1 cellular context compared by ENCODE assay signal in genomic region chr18:68714707-68715496, GRCh38.
TF ChIP-seq lines count a peak whose summit lies in the region.

Gene TMX3 (minus strand): TSS chr18:68715108. CDS start chr18:68714981, 127 bp downstream.

TF ChIP-seq in GM12878, 131 proteins besides CTCF, POLR2A, EP300 and RAD21 (continued from another document):
- TF ChIP-seq ZNF592 (IDR thresholded peaks at IDR 0.05) (no peak), NBN (IDR thresholded peaks at IDR 0.05) (0 out of 2 replicates have a peak, but pooled peaks have one; percentile 23), EZH2 (IDR thresholded peaks at IDR 0.05; ENCODE audit: borderline replicate concordance, control insufficient read depth, low read depth, low read length) (no peak), ZBTB40 (IDR thresholded peaks at IDR 0.05; ENCODE audit: borderline replicate concordance) (peak; percentile 94), EED (IDR thresholded peaks at IDR 0.05; ENCODE audit: low read depth) (peak; percentile 49; the same call in 1 of the 2 replicates), HDGF (IDR thresholded peaks at IDR 0.05) (peak; percentile 77), BHLHE40 (IDR thresholded peaks at IDR 0.05; ENCODE audit: borderline replicate concordance in 1 of 2, low read depth in 2 of 2, low read length in 1 of 2) (peak; percentile 46 to 72; a peak in 3 of 4 replicates), TAF1 (IDR thresholded peaks at IDR 0.05; ENCODE audit: borderline replicate concordance, low read depth, low read length) (peak; percentile 65; the same call in 1 of the 2 replicates), RFX5 (IDR thresholded peaks at IDR 0.05; ENCODE audit: low read depth, low read length) (peak; percentile 5; the same call in 1 of the 2 replicates), NFXL1 (IDR thresholded peaks at IDR 0.05; ENCODE audit: borderline replicate concordance) (no peak), IKZF2 (IDR thresholded peaks at IDR 0.05) (peak; percentile 54 to 61; a peak in 3 of 4 replicates), NKRF (conservative IDR thresholded peaks at IDR 0.05) (peak; percentile 51; the same call in 1 of the 2 replicates), FOS (IDR thresholded peaks at IDR 0.05; ENCODE audit: borderline replicate concordance, extremely low read depth, insufficient read length) (no peak)
TF ChIP-seq in GM12878: peak in this region for 31.
